ENCODE assay signal across 21 cellular contexts in the genomic region with DNA sequence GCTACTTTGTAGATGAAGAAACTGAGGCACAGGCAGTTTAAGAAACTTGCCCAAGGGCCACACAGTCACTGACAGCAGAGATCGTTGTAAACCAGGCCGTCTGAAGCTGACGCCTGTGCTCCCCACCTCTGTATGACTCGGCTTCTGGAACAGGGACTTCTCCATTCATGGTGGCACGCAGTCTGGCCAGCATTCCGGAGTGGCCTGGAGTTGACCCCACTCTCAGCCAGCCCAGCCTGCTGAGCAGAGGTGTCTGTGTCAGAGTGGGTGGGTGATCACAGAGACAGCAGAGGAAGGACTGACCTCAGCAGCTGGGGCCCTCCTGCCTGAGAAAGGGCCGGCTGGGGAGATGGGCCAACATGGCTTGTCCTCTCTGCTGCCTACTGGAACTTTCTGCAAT. TPM values are rescaled to one million over a fixed set of nuclear protein-coding genes. Genes with fewer than 3 reads are reported as not detected.
DNase-seq lines count a peak whose midpoint lies in the region; ATAC-seq and TF ChIP-seq lines count a peak whose summit lies in the region.
"Had no signal": no experiment of that assay in that cellular context is flagged by ENCODE, and none has a peak within 500 bp of the region (broad histone marks: within the 10 kb centered on the region; RNA-seq: fewer than 3 reads in every experiment).

No MANE protein-coding gene starts in this region.

- peaks cover 0 to 93% (median 83%) of the 10 kb centered on the region in 9 donors for H3K36me3 ChIP-seq in heart left ventricle

- 32 to 48% (median 40%) methylated on average over 7 of the region's 7 CpGs for WGBS in heart left ventricle, 4 donors

- no peaks in the 10 kb centered on the region for H3K9me3 Mint-ChIP-seq in nephron progenitor cell
- H3K9me3 Mint-ChIP-seq: activated naive CD4-positive, alpha-beta T cell treated with anti-CD3 and anti-CD28 coated beads, Interleukin-2, amount 50 U/mL, for 72 hours; activated T-helper 1 cell treated with anti-CD3 and anti-CD28 coated beads, Interleukin-12 subunit alpha, Interleukin-12 subunit beta, Interleukin-2, Interleukin-4 antibody, amounts not matched to agents 30 ng/mL and 10 ng/mL and 1 ng/mL, durations not matched to agents 14 hours and 24 hours and 36 hours; IgD-negative memory B cell; neural crest cell had no signal

- peak overlapping the region in 9 of 12 donors; percentile 40 to 84 (median 74) for H3K27ac ChIP-seq in heart left ventricle
- H3K27ac ChIP-seq: BLaER1 treated with 17β-estradiol and CSF1 and Interleukin-3, amounts not matched to agents 10 nM and 100 nM; body of pancreas; HL-60 had no signal

- intact Hi-C loops in heart left ventricle (cut with DNase I), result no loop called here

- H3K4me3 ChIP-seq in heart left ventricle, result no peak overlapping the region
- H3K4me3 ChIP-seq: BLaER1 treated with 17β-estradiol and CSF1 and Interleukin-3, amounts not matched to agents 10 nM and 100 nM; body of pancreas had no signal

- no peak overlapping the region for H3K4me3 Mint-ChIP-seq in nephron progenitor cell
- H3K4me3 Mint-ChIP-seq: activated T-helper 1 cell treated with anti-CD3 and anti-CD28 coated beads, Interleukin-12 subunit alpha, Interleukin-12 subunit beta, Interleukin-2, Interleukin-4 antibody, amounts not matched to agents 30 ng/mL and 10 ng/mL and 1 ng/mL, durations not matched to agents 14 hours and 24 hours and 36 hours; IgD-negative memory B cell; neural crest cell had no signal

- peaks cover 36% of the 10 kb centered on the region for H3K36me3 Mint-ChIP-seq in nephron progenitor cell (ENCODE audit: low read depth)
- H3K36me3 Mint-ChIP-seq: activated naive CD4-positive, alpha-beta T cell treated with anti-CD3 and anti-CD28 coated beads, Interleukin-2, amount 50 U/mL, for 72 hours had no signal

- TF ChIP-seq CTCF in heart left ventricle (IDR thresholded peaks at IDR 0.05), result no peak
- no peak for TF ChIP-seq CTCF in nephron progenitor cell (IDR thresholded peaks at IDR 0.05)

- H3K27me3 ChIP-seq in heart left ventricle, result no peaks in the 10 kb centered on the region
- H3K27me3 ChIP-seq: BLaER1 treated with 17β-estradiol and CSF1 and Interleukin-3, amounts not matched to agents 10 nM and 100 nM; body of pancreas had no signal

- H3K4me1 ChIP-seq in heart left ventricle, result peaks cover 0 to 19% (median 0%) of the 10 kb centered on the region in 12 donors
- H3K4me1 ChIP-seq: body of pancreas had no signal

- TF ChIP-seq POLR2A in heart left ventricle (IDR thresholded peaks at IDR 0.05), result no peak

- H3K27me3 Mint-ChIP-seq in nephron progenitor cell (ENCODE audit: low read depth, poor library complexity), result no peaks in the 10 kb centered on the region
- H3K27me3 Mint-ChIP-seq: IgD-negative memory B cell had no signal

- H3K9me3 ChIP-seq in heart left ventricle, result no peaks in the 10 kb centered on the region
- H3K9me3 ChIP-seq: BLaER1 treated with 17β-estradiol and CSF1 and Interleukin-3, amounts not matched to agents 10 nM and 100 nM; body of pancreas had no signal

- DNase-seq in AG08396 (ENCODE audit: low spot score) (peak; percentile 45), astrocyte of the hippocampus (ENCODE audit: low read depth, low spot score) (peak; percentile 84), heart left ventricle (peak in 4 of 5 donors; percentile 43 to 82 (median 70)), nephron progenitor cell (peak; percentile 13), germinal center (ENCODE audit: low spot score) (no peak), midbrain (lab: John Stamatoyannopoulos, UW) (no peak), activated gamma-delta T cell treated with Interleukin-2 at 50 U/mL for 16 hours (no peak)
- DNase-seq: 8988T; body of pancreas; Calu3; kidney glomerular epithelial cell; NCI-H1417; NCI-H526 treated with DMSO at 0.1 percent for 48 hours; stimulated activated CD8-positive, alpha-beta memory T cell treated with anti-CD3 and anti-CD28 coated beads, Interleukin-4, amount 100 ng/mL, for 48 hours had no signal

- peaks cover 21% of the 10 kb centered on the region for H3K4me1 Mint-ChIP-seq in nephron progenitor cell
- H3K4me1 Mint-ChIP-seq: IgD-negative memory B cell, neural crest cell had no signal

- H3K27ac Mint-ChIP-seq in nephron progenitor cell, result no peak overlapping the region
- H3K27ac Mint-ChIP-seq: activated naive CD4-positive, alpha-beta T cell treated with anti-CD3 and anti-CD28 coated beads, Interleukin-2, amount 50 U/mL, for 72 hours; activated T-helper 1 cell treated with anti-CD3 and anti-CD28 coated beads, Interleukin-12 subunit alpha, Interleukin-12 subunit beta, Interleukin-2, Interleukin-4 antibody, amounts not matched to agents 30 ng/mL and 10 ng/mL and 1 ng/mL, durations not matched to agents 14 hours and 24 hours and 36 hours; IgD-negative memory B cell had no signal

- ATAC-seq in heart left ventricle, result peak; percentile 94 to 95 (median 94)
- no peak for ATAC-seq in GM21737 (IDR thresholded peaks at IDR 0.05; ENCODE audit: unreplicated experiment)
- ATAC-seq: activated naive CD4-positive, alpha-beta T cell treated with anti-CD3 and anti-CD28 coated beads, Interleukin-2, amount 50 U/mL, for 72 hours; body of pancreas had no signal

RNA-seq across cellular contexts. Expression of a gene that starts 12.6 kb away (rescaled TPM):
- total RNA-seq in heart left ventricle, result 10 to 100 TPM; 21.9 to 42.2 (median 31.6) TPM
- polyA plus RNA-seq in heart left ventricle, result 10 to 100 TPM; 22.2 to 38.0 TPM

RNA-seq across cellular contexts. Expression of a gene that starts 12.7 kb away (rescaled TPM):
- 100 to 1,000 TPM; 408 to 937 (median 547) TPM for total RNA-seq in heart left ventricle
- 1,000 to 10,000 TPM; 1,225 to 1,523 TPM for polyA plus RNA-seq in heart left ventricle

RNA-seq across cellular contexts. Expression of a gene that starts 39.7 kb away (rescaled TPM):
- 1 to 10 TPM; 4.6 to 7.4 (median 5.8) TPM for total RNA-seq in heart left ventricle
- 1 to 10 TPM; 3.1 to 3.6 TPM for polyA plus RNA-seq in heart left ventricle

Comparison
In these comparisons a context has a peak if more than half of its experiments do, and no peak if none do; other contexts are left out.
1. DNase-seq: peak in AG08396 (single experiment), astrocyte of the hippocampus (single experiment), heart left ventricle (4 of 5) and nephron progenitor cell (single experiment); none in germinal center (single experiment), midbrain (single experiment) and activated gamma-delta T cell treated with Interleukin-2 at 50 U/mL for 16 hours (single experiment).